10 cellular contexts compared by ENCODE assay signal in the genomic region with DNA sequence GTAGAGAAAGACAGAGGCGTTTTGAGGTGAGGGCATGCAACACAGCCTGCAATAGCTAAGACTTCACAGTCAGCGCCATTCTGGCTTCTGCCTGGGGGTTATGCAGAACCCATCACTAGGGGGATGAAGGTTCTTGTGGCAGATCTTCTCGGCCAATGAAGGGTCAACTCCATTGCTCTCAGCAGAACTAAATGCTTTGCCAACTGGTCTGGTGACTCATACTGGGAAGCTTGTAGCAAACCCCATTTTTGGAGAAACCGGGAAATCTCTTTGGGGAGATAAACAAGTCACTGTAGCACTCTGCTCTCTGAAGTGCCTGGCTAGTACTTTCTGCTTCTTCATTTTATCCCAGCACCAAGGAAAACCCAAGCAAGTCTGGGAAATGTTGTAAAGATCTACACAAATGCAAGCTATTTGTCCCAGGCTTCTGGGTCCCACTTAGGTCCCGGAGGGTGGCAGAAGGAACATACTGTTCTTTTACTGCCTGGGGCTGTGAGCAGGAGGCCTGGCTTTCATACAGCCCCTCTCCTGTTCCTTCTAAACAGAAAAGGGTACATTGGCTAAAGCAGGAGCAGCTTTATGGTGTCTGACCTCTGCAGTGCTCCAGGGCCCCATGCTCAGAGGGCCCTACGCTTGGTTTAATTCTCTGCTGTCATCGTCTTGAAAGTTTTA. TPM values are rescaled to one million over a fixed set of nuclear protein-coding genes. Genes with fewer than 3 reads are reported as not detected.
DNase-seq lines count a peak whose midpoint lies in the region; ATAC-seq and TF ChIP-seq lines count a peak whose summit lies in the region.
"Had no signal": no experiment of that assay in that cellular context is flagged by ENCODE, and none has a peak within 500 bp of the region (broad histone marks: within the 10 kb centered on the region; RNA-seq: fewer than 3 reads in every experiment).

No MANE protein-coding gene starts in this region.

- H3K27me3 ChIP-seq in colonic mucosa (no peaks in the 10 kb centered on the region), right lobe of liver (no peaks in the 10 kb centered on the region), testis (no peaks in the 10 kb centered on the region)

- TF ChIP-seq POLR2A in right lobe of liver (IDR thresholded peaks at IDR 0.05) (no peak), testis (IDR thresholded peaks at IDR 0.05) (no peak), GM18505 (IDR thresholded peaks at IDR 0.05; ENCODE audit: borderline replicate concordance, extremely low read depth, insufficient read depth, insufficient read length) (no peak)

- no peaks in the 10 kb centered on the region for H3K36me3 Mint-ChIP-seq in activated CD4-positive, alpha-beta memory T cell treated with anti-CD3 and anti-CD28 coated beads, Interleukin-2, amount 10 ng/mL, durations not matched to agents 7 days and 5 days (ENCODE audit: low read depth)

- H3K9me3 ChIP-seq in colonic mucosa (no peaks in the 10 kb centered on the region), right lobe of liver (no peaks in the 10 kb centered on the region), testis (no peaks in the 10 kb centered on the region)

- peaks cover 31% of the 10 kb centered on the region for H3K27me3 Mint-ChIP-seq in activated CD4-positive, alpha-beta memory T cell treated with anti-CD3 and anti-CD28 coated beads, Interleukin-2, amount 10 ng/mL, durations not matched to agents 7 days and 5 days

- POLR2A ChIA-PET in activated CD4-positive, alpha-beta memory T cell treated with anti-CD3 and anti-CD28 coated beads, Interleukin-2, amount 10 ng/mL, durations not matched to agents 7 days and 5 days (lab: Charles Lee): no interaction called here

- DNase-seq in M059J (ENCODE audit: low read depth) (peak; percentile 96), colonic mucosa (no peak), right lobe of liver (no peak), testis (peak; percentile 62), UCSD-AML1 (lab: John Stamatoyannopoulos, UW; ENCODE audit: unreplicated experiment) (no peak)
- no peak for DNase-seq in activated CD4-positive, alpha-beta memory T cell treated with anti-CD3 and anti-CD28 coated beads, Interleukin-2, amount 10 ng/mL, durations not matched to agents 7 days and 5 days
- DNase-seq: activated gamma-delta T cell had no signal

- ATAC-seq in right lobe of liver (peak in 2 of 4 donors; percentile 16 to 30), GM18505 (IDR thresholded peaks at IDR 0.05; ENCODE audit: unreplicated experiment) (no peak), HG03196 (IDR thresholded peaks at IDR 0.05; ENCODE audit: unreplicated experiment) (no peak)

- H3K27ac ChIP-seq in colonic mucosa: peak overlapping the region; percentile 71
- H3K27ac ChIP-seq in right lobe of liver: peak overlapping the region in 2 of 3 donors; percentile 13 to 43
- H3K27ac ChIP-seq in testis: peak overlapping the region; percentile 75 to 82

- no peak for TF ChIP-seq CTCF in colonic mucosa (IDR thresholded peaks at IDR 0.05)
- no peak for TF ChIP-seq CTCF in right lobe of liver (IDR thresholded peaks at IDR 0.05)
- no peak for TF ChIP-seq CTCF in testis (IDR thresholded peaks at IDR 0.05)

- H3K4me3 Mint-ChIP-seq in activated CD4-positive, alpha-beta memory T cell treated with anti-CD3 and anti-CD28 coated beads, Interleukin-2, amount 10 ng/mL, durations not matched to agents 7 days and 5 days: no peak overlapping the region
- H3K4me3 Mint-ChIP-seq: T-helper 1 cell treated with Interleukin-12 subunit alpha and Interleukin-12 subunit beta and Interleukin-4 antibody, amounts not matched to agents 30 μg/mL and 1 μg/mL, for 36 hours had no signal

- peak overlapping the region in 1 of 2 donors; percentile 38 for H3K9ac ChIP-seq in colonic mucosa (ENCODE audit: low read depth in 2 of 2, low read length in 2 of 2)

- CTCF ChIA-PET in activated CD4-positive, alpha-beta memory T cell treated with anti-CD3 and anti-CD28 coated beads, Interleukin-2, amount 10 ng/mL, durations not matched to agents 7 days and 5 days (lab: Charles Lee): interaction anchor here (0.8 kb wide), 1 partner anchor 21 kb away, joined by 3 read pairs; no protein-coding TSS in a partner anchor

- no peaks in the 10 kb centered on the region for H3K4me1 Mint-ChIP-seq in activated CD4-positive, alpha-beta memory T cell treated with anti-CD3 and anti-CD28 coated beads, Interleukin-2, amount 10 ng/mL, durations not matched to agents 7 days and 5 days

- H3K4me1 ChIP-seq in colonic mucosa (no peaks in the 10 kb centered on the region), right lobe of liver (no peaks in the 10 kb centered on the region), testis (peaks cover 67% of the 10 kb centered on the region)

- intact Hi-C loops in colonic mucosa (cut with DNase I): no loop called here
- intact Hi-C loops in right lobe of liver (cut with DNase I): no loop called here
- intact Hi-C loops in testis (cut with DNase I; ENCODE audit: low total_unique reads): no loop called here

- no peak overlapping the region for H3K27ac Mint-ChIP-seq in activated CD4-positive, alpha-beta memory T cell treated with anti-CD3 and anti-CD28 coated beads, Interleukin-2, amount 10 ng/mL, durations not matched to agents 7 days and 5 days
- H3K27ac Mint-ChIP-seq: T-helper 1 cell treated with Interleukin-12 subunit alpha and Interleukin-12 subunit beta and Interleukin-4 antibody, amounts not matched to agents 30 μg/mL and 1 μg/mL, for 36 hours had no signal

- no peaks in the 10 kb centered on the region for H3K9me3 Mint-ChIP-seq in activated CD4-positive, alpha-beta memory T cell treated with anti-CD3 and anti-CD28 coated beads, Interleukin-2, amount 10 ng/mL, durations not matched to agents 7 days and 5 days
- H3K9me3 Mint-ChIP-seq: T-helper 1 cell treated with Interleukin-12 subunit alpha and Interleukin-12 subunit beta and Interleukin-4 antibody, amounts not matched to agents 30 μg/mL and 1 μg/mL, for 36 hours had no signal

- no peaks in the 10 kb centered on the region for H3K36me3 ChIP-seq in colonic mucosa
- no peaks in the 10 kb centered on the region for H3K36me3 ChIP-seq in right lobe of liver
- H3K36me3 ChIP-seq in testis (ENCODE audit: low read depth, missing control alignments): no peaks in the 10 kb centered on the region

- H3K4me3 ChIP-seq in colonic mucosa (no peak overlapping the region), right lobe of liver (no peak overlapping the region), testis (no peak overlapping the region)

- 61% methylated on average over 3 of the region's 7 CpGs for WGBS in right lobe of liver (ENCODE audit: insufficient coverage, low coverage, low lambda C conversion rate, missing lambda C conversion rate)
- 42 to 47% methylated on average over 6 to 7 of the region's 7 CpGs for WGBS in testis, 2 donors

RNA-seq across cellular contexts. Expression of gene SHISA4, which starts 28.8 kb away (rescaled TPM):
- 63.9 and 64.2 TPM in 2 replicates for total RNA-seq in M059J (2014; rRNA removed; shearing (Covaris generic))
- total RNA-seq in colonic mucosa: 1 to 10 TPM; 2.0 to 3.9 TPM
- 1 to 10 TPM; 2.5 to 8.1 (median 4.8) TPM for total RNA-seq in right lobe of liver
- 10 to 100 TPM; 45.5 to 48.0 TPM for total RNA-seq in testis
- polyA plus RNA-seq in testis (ENCODE audit: insufficient read depth, low read depth, low replicate concordance): 32.6 TPM
- under 1 TPM; 0.55 to 0.81 TPM for total RNA-seq in activated CD4-positive, alpha-beta memory T cell treated with anti-CD3 and anti-CD28 coated beads, Interleukin-2, amount 10 ng/mL, durations not matched to agents 7 days and 5 days

RNA-seq across cellular contexts. Expression of gene LMOD1, which starts 28.9 kb away (rescaled TPM):
- 4.7 and 6.0 TPM in 2 replicates for total RNA-seq in M059J (2014; rRNA removed; shearing (Covaris generic))
- total RNA-seq in colonic mucosa (10 to 100 TPM in 1 of 2 donors, 1 to 10 TPM in 1; 7.6 to 64.5 TPM), right lobe of liver (1 to 10 TPM; 1.1 to 3.5 (median 2.1) TPM), testis (10 to 100 TPM; 31.4 to 46.3 TPM)
- polyA plus RNA-seq in testis (ENCODE audit: insufficient read depth, low read depth, low replicate concordance): 39.4 TPM
- not detected for total RNA-seq in activated CD4-positive, alpha-beta memory T cell treated with anti-CD3 and anti-CD28 coated beads, Interleukin-2, amount 10 ng/mL, durations not matched to agents 7 days and 5 days

RNA-seq across cellular contexts. Expression of gene TIMM17A, which starts 37.8 kb away (rescaled TPM):
- total RNA-seq in M059J (2014; rRNA removed; shearing (Covaris generic)): 85.0 and 113 TPM in 2 replicates
- 10 to 100 TPM; 63.4 to 84.7 TPM for total RNA-seq in colonic mucosa
- total RNA-seq in right lobe of liver: 10 to 100 TPM; 26.5 to 44.1 (median 38.1) TPM
- total RNA-seq in testis: 10 to 100 TPM; 22.7 to 24.7 TPM
- 42.5 TPM for polyA plus RNA-seq in testis (ENCODE audit: insufficient read depth, low read depth, low replicate concordance)
- 10 to 100 TPM; 42.5 to 44.8 TPM for total RNA-seq in activated CD4-positive, alpha-beta memory T cell treated with anti-CD3 and anti-CD28 coated beads, Interleukin-2, amount 10 ng/mL, durations not matched to agents 7 days and 5 days

Comparison
In these comparisons a context has a peak if more than half of its experiments do, and no peak if none do; other contexts are left out.
1. DNase-seq: peak in M059J (single experiment) and testis (single experiment); none in colonic mucosa (single experiment), right lobe of liver (0 of 3), UCSD-AML1 (single experiment) and activated CD4-positive, alpha-beta memory T cell treated with anti-CD3 and anti-CD28 coated beads, Interleukin-2, amount 10 ng/mL, durations not matched to agents 7 days and 5 days (single experiment).
2. H3K27ac ChIP-seq: peak in every context shown above with its lines; median percentile 78 in testis; 71 in colonic mucosa; 28 in right lobe of liver.